ENCODE assay signal across 21 cellular contexts in genomic region chr6:128455959-128456358, GRCh38.
"Had no signal": no experiment of that assay in that cellular context is flagged by ENCODE, and none has a peak within 500 bp of the region (broad histone marks: within the 10 kb centered on the region; RNA-seq: fewer than 3 reads in every experiment).

No MANE protein-coding gene starts in this region.

- H3K36me3 ChIP-seq: esophagus squamous epithelium, neural progenitor cell, right atrium auricular region, sigmoid colon, stomach, thyroid gland, vagina had no signal

- ATAC-seq: left ventricle myocardium superior; naive thymus-derived CD4-positive, alpha-beta T cell; stimulated activated effector memory CD8-positive, alpha-beta T cell treated with anti-CD3 and anti-CD28 coated beads, Interleukin-12 subunit alpha, Interleukin-12 subunit beta, amount 100 ng/mL, for 72 hours had no signal

- H2AFZ ChIP-seq: neural progenitor cell, parathyroid adenoma had no signal

- H3K27me3 ChIP-seq: esophagus squamous epithelium, neural progenitor cell, right atrium auricular region, sigmoid colon, stomach, thyroid gland, vagina had no signal

- H3K79me2 ChIP-seq: parathyroid adenoma had no signal

- H3K27ac ChIP-seq: coronary artery, esophagus squamous epithelium, neural progenitor cell, parathyroid adenoma, right atrium auricular region, sigmoid colon, stomach, thyroid gland, vagina had no signal

- H3K4me3 ChIP-seq: coronary artery, esophagus squamous epithelium, lung, mucosa of descending colon, neural progenitor cell, right atrium auricular region, sigmoid colon, stomach, thyroid gland, vagina had no signal

- DNase-seq: dermis blood vessel endothelial cell; effector memory CD4-positive, alpha-beta T cell; erythroblast; esophagus squamous epithelium; left ventricle myocardium superior; naive thymus-derived CD4-positive, alpha-beta T cell; sigmoid colon; stimulated activated CD4-positive, alpha-beta T cell treated with anti-CD3 and anti-CD28 coated beads, Interleukin-2, amount 100 ng/mL, for 24 hours; stimulated activated CD4-positive, alpha-beta T cell treated with anti-CD3 and anti-CD28 coated beads, Interleukin-4, amount 100 ng/mL, for 24 hours; stimulated activated naive CD4-positive, alpha-beta T cell treated with Interleukin-2 at 50 U/mL for 16 hours; stomach; thyroid gland; trophoblast cell had no signal

- H3K9me3 ChIP-seq: esophagus squamous epithelium, mucosa of descending colon, right atrium auricular region, sigmoid colon, stomach, thyroid gland, vagina had no signal

- H3K9ac ChIP-seq: neural progenitor cell, parathyroid adenoma had no signal

- H3K4me1 ChIP-seq: neural progenitor cell, parathyroid adenoma, thyroid gland had no signal

- H3K4me2 ChIP-seq: neural progenitor cell had no signal
